Comparison of ENCODE assay signal across 8 cellular contexts in genomic region chr12:6363330-6364036, GRCh38. TPM values are rescaled to one million over a fixed set of nuclear protein-coding genes. Genes with fewer than 3 reads are reported as not detected.
DNase-seq lines count a peak whose midpoint lies in the region; ATAC-seq and TF ChIP-seq lines count a peak whose summit lies in the region.

No MANE protein-coding gene starts in this region.

- no peaks in the 10 kb centered on the region for H3K79me1 ChIP-seq in neuronal stem cell (ENCODE audit: low read depth, low read length)

- H3K4me1 Mint-ChIP-seq in activated T-helper 1 cell treated with anti-CD3 and anti-CD28 coated beads, Interleukin-12 subunit alpha, Interleukin-12 subunit beta, Interleukin-2, Interleukin-4 antibody, amounts not matched to agents 30 ng/mL and 10 ng/mL and 1 ng/mL, durations not matched to agents 14 hours and 24 hours and 36 hours (ENCODE audit: low read depth), result peaks cover 39% of the 10 kb centered on the region

- H3K4ac ChIP-seq in neuronal stem cell (ENCODE audit: low read length), result no peak overlapping the region

- peak overlapping the region; percentile 99 for H2BK15ac ChIP-seq in neuronal stem cell (ENCODE audit: low read length)

- ATAC-seq in GM18517 (IDR thresholded peaks at IDR 0.05; ENCODE audit: unreplicated experiment), result no peak

- H3K4me3 ChIP-seq in NT2/D1 (ENCODE audit: insufficient read length, low read depth), result peak overlapping the region; percentile 62
- peak overlapping the region in 1 of 2 donors; percentile 70 for H3K4me3 ChIP-seq in neuronal stem cell (ENCODE audit: low read length in 2 of 2)
- peak overlapping the region in 2 of 3 donors; percentile 26 to 33 for H3K4me3 ChIP-seq in thyroid gland (replicated peaks in 1 of 3)

- no peaks in the 10 kb centered on the region for H3K36me3 Mint-ChIP-seq in activated T-helper 1 cell treated with anti-CD3 and anti-CD28 coated beads, Interleukin-12 subunit alpha, Interleukin-12 subunit beta, Interleukin-2, Interleukin-4 antibody, amounts not matched to agents 30 ng/mL and 10 ng/mL and 1 ng/mL, durations not matched to agents 14 hours and 24 hours and 36 hours (ENCODE audit: low read depth)

- H3K27ac Mint-ChIP-seq in activated T-helper 1 cell treated with anti-CD3 and anti-CD28 coated beads, Interleukin-12 subunit alpha, Interleukin-12 subunit beta, Interleukin-2, Interleukin-4 antibody, amounts not matched to agents 30 ng/mL and 10 ng/mL and 1 ng/mL, durations not matched to agents 14 hours and 24 hours and 36 hours, result peak overlapping the region; percentile 67

- no peak overlapping the region for H3K14ac ChIP-seq in neuronal stem cell (ENCODE audit: low read length)

- peak; percentile 31 to 74 for TF ChIP-seq POLR2A in thyroid gland (IDR thresholded peaks at IDR 0.05)

- peak overlapping the region; percentile 62 for H3K4me3 Mint-ChIP-seq in activated T-helper 1 cell treated with anti-CD3 and anti-CD28 coated beads, Interleukin-12 subunit alpha, Interleukin-12 subunit beta, Interleukin-2, Interleukin-4 antibody, amounts not matched to agents 30 ng/mL and 10 ng/mL and 1 ng/mL, durations not matched to agents 14 hours and 24 hours and 36 hours

- no peak overlapping the region for H4K8ac ChIP-seq in neuronal stem cell (ENCODE audit: low read depth, low read length)

- H3K27me3 Mint-ChIP-seq in activated T-helper 1 cell treated with anti-CD3 and anti-CD28 coated beads, Interleukin-12 subunit alpha, Interleukin-12 subunit beta, Interleukin-2, Interleukin-4 antibody, amounts not matched to agents 30 ng/mL and 10 ng/mL and 1 ng/mL, durations not matched to agents 14 hours and 24 hours and 36 hours (ENCODE audit: insufficient read depth), result peaks cover 4% of the 10 kb centered on the region

- H2BK120ac ChIP-seq in neuronal stem cell (ENCODE audit: low read depth, low read length), result no peak overlapping the region

- no peak overlapping the region for H4K91ac ChIP-seq in neuronal stem cell (ENCODE audit: low read depth, low read length, poor library complexity)

- peak overlapping the region; percentile 100 for H3K18ac ChIP-seq in neuronal stem cell (ENCODE audit: low read length)

- H3K27ac ChIP-seq in neuronal stem cell (replicated peaks; ENCODE audit: low read length), result no peak overlapping the region
- H3K27ac ChIP-seq in thyroid gland, result peak overlapping the region; percentile 95 to 96 (median 95)

- peak overlapping the region; percentile 63 for H2AK5ac ChIP-seq in neuronal stem cell (ENCODE audit: low read depth, low read length)

- H3K9ac ChIP-seq in NT2/D1 (ENCODE audit: insufficient read length, low read depth), result peak overlapping the region; percentile 78
- peak overlapping the region; percentile 70 for H3K9ac ChIP-seq in neuronal stem cell (ENCODE audit: low read depth, low read length, poor library complexity)

- H2AFZ ChIP-seq in neuronal stem cell (ENCODE audit: low read length), result peak overlapping the region; percentile 72

- no peaks in the 10 kb centered on the region for H3K9me3 Mint-ChIP-seq in activated T-helper 1 cell treated with anti-CD3 and anti-CD28 coated beads, Interleukin-12 subunit alpha, Interleukin-12 subunit beta, Interleukin-2, Interleukin-4 antibody, amounts not matched to agents 30 ng/mL and 10 ng/mL and 1 ng/mL, durations not matched to agents 14 hours and 24 hours and 36 hours

- H3K4me2 ChIP-seq in neuronal stem cell (ENCODE audit: insufficient read depth, low read length, poor library complexity, severe bottlenecking), result peak overlapping the region; percentile 91

- H3K36me3 ChIP-seq in NT2/D1 (ENCODE audit: insufficient read depth, insufficient read length, low read length) (no peaks in the 10 kb centered on the region), neuronal stem cell (replicated peaks in 1 of 2; ENCODE audit: control insufficient read depth in 2 of 2, insufficient read depth in 2 of 2, low read length in 2 of 2) (no peaks in the 10 kb centered on the region), thyroid gland (peaks cover 0 to 6% of the 10 kb centered on the region in 2 donors)

- TF ChIP-seq CTCF in thyroid gland (IDR thresholded peaks at IDR 0.05), result no peak

- no peak overlapping the region for H2BK12ac ChIP-seq in neuronal stem cell (ENCODE audit: low read length)

- H2BK5ac ChIP-seq in neuronal stem cell (ENCODE audit: low read length), result no peak overlapping the region

- H3K9me3 ChIP-seq in NT2/D1 (ENCODE audit: insufficient read depth, low read length) (no peaks in the 10 kb centered on the region), neuronal stem cell (replicated peaks in 1 of 2; ENCODE audit: control insufficient read depth in 2 of 2, insufficient read depth in 1 of 2, low read depth in 1 of 2, low read length in 2 of 2) (no peaks in the 10 kb centered on the region), thyroid gland (no peaks in the 10 kb centered on the region)

- H3K23ac ChIP-seq in neuronal stem cell (ENCODE audit: low read depth, low read length, poor library complexity), result peak overlapping the region; percentile 89

- DNase-seq in GF-D8 (lab: John Stamatoyannopoulos, UW) (peak; percentile 57), NT2/D1 (ENCODE audit: low read depth, low spot score) (no peak), fibroblast of gingiva (ENCODE audit: low read depth) (peak; percentile 65), neuronal stem cell (ENCODE audit: low spot score) (no peak), thyroid gland (peak; percentile 75 to 78), cerebellar cortex (ENCODE audit: low spot score) (no peak)
- peak; percentile 30 for DNase-seq in activated T-helper 1 cell treated with anti-CD3 and anti-CD28 coated beads, Interleukin-12 subunit alpha, Interleukin-12 subunit beta, Interleukin-2, Interleukin-4 antibody, amounts not matched to agents 30 ng/mL and 10 ng/mL and 1 ng/mL, durations not matched to agents 14 hours and 24 hours and 36 hours (ENCODE audit: low spot score)

- H3K27me3 ChIP-seq in NT2/D1 (ENCODE audit: insufficient read depth, insufficient read length), result no peaks in the 10 kb centered on the region
- no peaks in the 10 kb centered on the region for H3K27me3 ChIP-seq in neuronal stem cell (ENCODE audit: control insufficient read depth in 3 of 3, insufficient read depth in 3 of 3, low read depth in 1 of 3, low read length in 3 of 3)
- no peaks in the 10 kb centered on the region for H3K27me3 ChIP-seq in thyroid gland

- no CpG with 5 or more reads among the region's 59 CpGs for WGBS in neuronal stem cell (ENCODE audit: extremely low coverage in 2 of 2, insufficient read length in 2 of 2, insufficient replicate concordance in 1 of 2), 2 donors
- 5 to 7% methylated on average over 15 to 40 of the region's 59 CpGs for WGBS in thyroid gland, 2 donors

- intact Hi-C loops in activated T-helper 1 cell treated with anti-CD3 and anti-CD28 coated beads, Interleukin-12 subunit alpha, Interleukin-12 subunit beta, Interleukin-2, Interleukin-4 antibody, amounts not matched to agents 30 ng/mL and 10 ng/mL and 1 ng/mL, durations not matched to agents 14 hours and 24 hours and 36 hours (cut with micrococcal nuclease), result loop anchor here (1.0 to 2.0 kb wide), 5 partner anchors 23 to 131 kb away; partner anchors contain the start of genes NCAPD2 and VAMP1
- intact Hi-C loops in thyroid gland (cut with DNase I), result no loop called here

- peaks cover 9% of the 10 kb centered on the region for H3K4me1 ChIP-seq in NT2/D1 (ENCODE audit: insufficient read depth, insufficient read length)
- H3K4me1 ChIP-seq in neuronal stem cell (ENCODE audit: control insufficient read depth in 2 of 2, insufficient read depth in 1 of 2, low read depth in 1 of 2, low read length in 2 of 2), result peaks cover 0 to 3% of the 10 kb centered on the region in 2 donors
- peaks cover 29 to 56% of the 10 kb centered on the region in 2 donors for H3K4me1 ChIP-seq in thyroid gland

RNA-seq across cellular contexts. Expression of gene SCNN1A, which starts 11.9 kb away (rescaled TPM):
- total RNA-seq in activated T-helper 1 cell treated with anti-CD3 and anti-CD28 coated beads, Interleukin-12 subunit alpha, Interleukin-12 subunit beta, Interleukin-2, Interleukin-4 antibody, amounts not matched to agents 30 ng/mL and 10 ng/mL and 1 ng/mL, durations not matched to agents 14 hours and 24 hours and 36 hours, result 0.05 and 0.32 TPM in 2 replicates
- 0.40 TPM for polyA plus RNA-seq in neuronal stem cell (2013, experiment 1 of 2)
- polyA plus RNA-seq in neuronal stem cell (2013, experiment 2 of 2), result 0.68 TPM
- total RNA-seq in thyroid gland, result 100 to 1,000 TPM; 229 to 449 (median 336) TPM

RNA-seq across cellular contexts. Expression of gene LTBR, which starts 20.5 kb away (rescaled TPM):
- total RNA-seq in activated T-helper 1 cell treated with anti-CD3 and anti-CD28 coated beads, Interleukin-12 subunit alpha, Interleukin-12 subunit beta, Interleukin-2, Interleukin-4 antibody, amounts not matched to agents 30 ng/mL and 10 ng/mL and 1 ng/mL, durations not matched to agents 14 hours and 24 hours and 36 hours, result 0.64 and 1.3 TPM in 2 replicates
- polyA plus RNA-seq in neuronal stem cell (2013, experiment 1 of 2), result 2.3 TPM
- polyA plus RNA-seq in neuronal stem cell (2013, experiment 2 of 2), result 2.3 TPM
- total RNA-seq in thyroid gland, result 100 to 1,000 TPM; 152 to 215 (median 178) TPM

RNA-seq across cellular contexts. Expression of gene TNFRSF1A, which starts 21.6 kb away (rescaled TPM):
- total RNA-seq in activated T-helper 1 cell treated with anti-CD3 and anti-CD28 coated beads, Interleukin-12 subunit alpha, Interleukin-12 subunit beta, Interleukin-2, Interleukin-4 antibody, amounts not matched to agents 30 ng/mL and 10 ng/mL and 1 ng/mL, durations not matched to agents 14 hours and 24 hours and 36 hours, result 51.4 and 55.9 TPM in 2 replicates
- polyA plus RNA-seq in neuronal stem cell (2013, experiment 1 of 2), result 35.2 TPM
- polyA plus RNA-seq in neuronal stem cell (2013, experiment 2 of 2), result 34.5 TPM
- 100 to 1,000 TPM; 131 to 185 (median 150) TPM for total RNA-seq in thyroid gland

RNA-seq across cellular contexts. Expression of gene PLEKHG6, which starts 53.0 kb away (rescaled TPM):
- total RNA-seq in activated T-helper 1 cell treated with anti-CD3 and anti-CD28 coated beads, Interleukin-12 subunit alpha, Interleukin-12 subunit beta, Interleukin-2, Interleukin-4 antibody, amounts not matched to agents 30 ng/mL and 10 ng/mL and 1 ng/mL, durations not matched to agents 14 hours and 24 hours and 36 hours, result not detected in 2 replicates
- polyA plus RNA-seq in neuronal stem cell (2013, experiment 1 of 2), result 1.2 TPM
- polyA plus RNA-seq in neuronal stem cell (2013, experiment 2 of 2), result 1.3 TPM
- total RNA-seq in thyroid gland, result 100 to 1,000 TPM in 1 of 4 donors, 10 to 100 TPM in 1, 1 to 10 TPM in 2; 4.0 to 325 (median 14.1) TPM

Comparison
In these comparisons a context has a peak if more than half of its experiments do, and no peak if none do; other contexts are left out.
1. DNase-seq: peak in GF-D8 (single experiment), activated T-helper 1 cell treated with anti-CD3 and anti-CD28 coated beads, Interleukin-12 subunit alpha, Interleukin-12 subunit beta, Interleukin-2, Interleukin-4 antibody, amounts not matched to agents 30 ng/mL and 10 ng/mL and 1 ng/mL, durations not matched to agents 14 hours and 24 hours and 36 hours (single experiment), fibroblast of gingiva (single experiment) and thyroid gland (2 of 2); none in NT2/D1 (single experiment), neuronal stem cell (single experiment) and cerebellar cortex (single experiment).
2. RNA of gene SCNN1A, which starts 11.9 kb away (total RNA-seq): 229 to 449 TPM in thyroid gland; 0.05 to 0.32 TPM in activated T-helper 1 cell treated with anti-CD3 and anti-CD28 coated beads, Interleukin-12 subunit alpha, Interleukin-12 subunit beta, Interleukin-2, Interleukin-4 antibody, amounts not matched to agents 30 ng/mL and 10 ng/mL and 1 ng/mL, durations not matched to agents 14 hours and 24 hours and 36 hours; every median in the first group is over 100 times any median in the second.
3. RNA of gene LTBR, which starts 20.5 kb away (total RNA-seq): 152 to 215 TPM in thyroid gland; 0.64 to 1.3 TPM in activated T-helper 1 cell treated with anti-CD3 and anti-CD28 coated beads, Interleukin-12 subunit alpha, Interleukin-12 subunit beta, Interleukin-2, Interleukin-4 antibody, amounts not matched to agents 30 ng/mL and 10 ng/mL and 1 ng/mL, durations not matched to agents 14 hours and 24 hours and 36 hours; every median in the first group is over 10 times any median in the second.